Comparison of ENCODE assay signal across 9 cellular contexts in the genomic region with DNA sequence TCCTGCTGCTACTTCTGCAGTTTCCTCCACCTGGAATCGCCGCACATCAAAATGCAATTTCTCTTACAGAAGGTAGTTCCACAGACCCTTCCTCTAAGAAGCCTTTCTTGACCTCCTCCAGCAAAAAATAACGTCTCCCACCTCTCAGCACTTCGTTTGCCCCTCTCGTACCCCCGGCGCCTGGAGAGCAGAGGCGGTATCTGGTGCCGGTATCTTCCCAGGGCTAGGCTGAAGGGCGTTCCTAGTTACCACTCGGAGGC. TPM values are rescaled to one million over a fixed set of nuclear protein-coding genes. Genes with fewer than 3 reads are reported as not detected.
DNase-seq lines count a peak whose midpoint lies in the region; FAIRE-seq and TF ChIP-seq lines count a peak whose summit lies in the region.
"Had no signal": no experiment of that assay in that cellular context is flagged by ENCODE, and none has a peak within 500 bp of the region (broad histone marks: within the 10 kb centered on the region; RNA-seq: fewer than 3 reads in every experiment).

No MANE protein-coding gene starts in this region.

- H3K4me3 Mint-ChIP-seq in H9 = no peak overlapping the region
- H3K4me3 Mint-ChIP-seq: activated T-cell treated with anti-CD3 and anti-CD28 coated beads, Interleukin-2, amount 50 U/mL, for 72 hours had no signal

- peaks cover 4 to 12% of the 10 kb centered on the region in 2 experiments; a peak in 3 of 4 replicates for H3K4me1 Mint-ChIP-seq in H9

- peaks cover 8% of the 10 kb centered on the region for H3K79me1 ChIP-seq in H9 (ENCODE audit: insufficient read depth, low read depth, low read length, poor library complexity, severe bottlenecking)

- peaks cover 19 to 32% (median 27%) of the 10 kb centered on the region in 3 experiments for H3K36me3 Mint-ChIP-seq in H9 (ENCODE audit: insufficient read depth in 1 of 3, low read depth in 3 of 3)

- FAIRE-seq in H54 (lab: Jason Lieb, UNC) = no peak

- H3K36me3 ChIP-seq in Peyer's patch (peaks cover 0 to 13% (median 0%) of the 10 kb centered on the region in 3 donors), iPS-18a (ENCODE audit: control insufficient read depth, low read depth, low read length) (peaks cover 6% of the 10 kb centered on the region)

- TF ChIP-seq POLR2A in Peyer's patch (IDR thresholded peaks at IDR 0.05) = no peak
- no peak for TF ChIP-seq POLR2A in H54 (IDR thresholded peaks at IDR 0.05; ENCODE audit: low read depth, low read length)

- H3K27ac Mint-ChIP-seq in H9 = peak overlapping the region in 1 of 3 experiments; percentile 47; a peak in 2 of 7 replicates

- H3K79me2 ChIP-seq in H9 (ENCODE audit: insufficient read depth, low read length) = peaks cover 4% of the 10 kb centered on the region; the same call in 1 of the 2 replicates

- H3K27me3 ChIP-seq in H9 (ENCODE audit: insufficient read depth, low read length) = no peaks in the 10 kb centered on the region
- H3K27me3 ChIP-seq in Peyer's patch = no peaks in the 10 kb centered on the region
- no peaks in the 10 kb centered on the region for H3K27me3 ChIP-seq in iPS-18a (ENCODE audit: control insufficient read depth, insufficient read depth, low read length)

- no peaks in the 10 kb centered on the region; a peak in 2 of 5 replicates for H3K9me3 Mint-ChIP-seq in H9
- H3K9me3 Mint-ChIP-seq: activated T-cell treated with anti-CD3 and anti-CD28 coated beads, Interleukin-2, amount 50 U/mL, for 72 hours had no signal

- H3K9ac ChIP-seq in H9 (ENCODE audit: extremely low read depth, insufficient read length, low read length) (peak overlapping the region; percentile 60), iPS-18a (ENCODE audit: low read length) (peak overlapping the region; percentile 72)

- H3K23me2 ChIP-seq in H9 (ENCODE audit: insufficient read length, low read depth, low read length, poor library complexity, severe bottlenecking) = peaks cover 9% of the 10 kb centered on the region

- no peak overlapping the region for H4K8ac ChIP-seq in H9 (replicated peaks; ENCODE audit: insufficient read length, low read depth, low read length)

- H3K14ac ChIP-seq in H9 (ENCODE audit: insufficient read depth, low read length) = peak overlapping the region; percentile 75

- no peak overlapping the region for H2AFZ ChIP-seq in H9 (ENCODE audit: low read length)

- H4K20me1 ChIP-seq in H9 (ENCODE audit: control insufficient read depth, insufficient read depth, insufficient read length) = no peaks in the 10 kb centered on the region

- no peak overlapping the region for H2BK5ac ChIP-seq in H9 (ENCODE audit: insufficient read length, low read length)

- no peak overlapping the region for H3K23ac ChIP-seq in H9 (ENCODE audit: insufficient read length, low read depth, low read length)

- DNase-seq in H9 (no peak), Peyer's patch (no peak), substantia nigra (lab: John Stamatoyannopoulos, UW) (no peak), H54 (ENCODE audit: insufficient read length, low spot score) (no peak), DMS53 (lab: John Stamatoyannopoulos, UW) (no peak), NCI-H2171 treated with DMSO at 0.1 percent for 48 hours (lab: John Stamatoyannopoulos, UW) (no peak), NCI-H345 treated with DMSO at 0.1 percent for 48 hours (lab: John Stamatoyannopoulos, UW; ENCODE audit: unreplicated experiment) (no peak)

- H3K18ac ChIP-seq in H9 (ENCODE audit: insufficient read length, low read depth, low read length) = peak overlapping the region; percentile 85

- no peak overlapping the region for H2BK15ac ChIP-seq in H9 (ENCODE audit: low read depth, low read length)

- H3K27ac ChIP-seq in H9 (ENCODE audit: insufficient read length, low read depth, low read length) (no peak overlapping the region), Peyer's patch (peak overlapping the region; percentile 67 to 84 (median 76)), iPS-18a (ENCODE audit: low read length) (no peak overlapping the region), substantia nigra (ENCODE audit: low read depth, low read length, poor library complexity, severe bottlenecking) (peak overlapping the region; percentile 27)

- H2BK20ac ChIP-seq in H9 (ENCODE audit: low read depth, low read length, poor library complexity, severe bottlenecking) = no peak overlapping the region

- no peak overlapping the region for H2BK120ac ChIP-seq in H9 (ENCODE audit: low read depth, low read length, poor library complexity, severe bottlenecking)

- H3K4me3 ChIP-seq in Peyer's patch (peak overlapping the region; percentile 61 to 80 (median 66)), iPS-18a (ENCODE audit: low read length) (peak overlapping the region; percentile 82)

- no peaks in the 10 kb centered on the region for H3K4me1 ChIP-seq in H9 (ENCODE audit: insufficient read depth, low read length)
- peaks cover 0 to 17% (median 3%) of the 10 kb centered on the region in 4 donors for H3K4me1 ChIP-seq in Peyer's patch
- peaks cover 9% of the 10 kb centered on the region for H3K4me1 ChIP-seq in iPS-18a (ENCODE audit: control insufficient read depth, low read depth, low read length)

- H3K4ac ChIP-seq in H9 (ENCODE audit: low read depth, low read length) = no peak overlapping the region

- TF ChIP-seq CTCF in H9 (conservative IDR thresholded peaks at IDR 0.05) (no peak), Peyer's patch (IDR thresholded peaks at IDR 0.05) (no peak)

- H2AK5ac ChIP-seq in H9 (ENCODE audit: insufficient read length, low read length) = no peak overlapping the region

- no CpG with 5 or more reads among the region's 11 CpGs for WGBS in H9 (ENCODE audit: extremely low coverage, insufficient read length, low lambda C conversion rate)

- peak overlapping the region; percentile 87 for H3K4me2 ChIP-seq in H9 (ENCODE audit: insufficient read depth, insufficient read length, low read length)

- H4K5ac ChIP-seq in H9 (ENCODE audit: insufficient read length, low read depth, low read length) = no peak overlapping the region

- no peak overlapping the region for H2BK12ac ChIP-seq in H9 (ENCODE audit: insufficient read length, low read depth, low read length)

- no peak overlapping the region for H3T11ph ChIP-seq in H9 (ENCODE audit: low read length)

- H3K9me3 ChIP-seq in H9 (ENCODE audit: control insufficient read depth, low read depth, low read length) (no peaks in the 10 kb centered on the region), Peyer's patch (no peaks in the 10 kb centered on the region), iPS-18a (ENCODE audit: control insufficient read depth, low read depth, low read length) (no peaks in the 10 kb centered on the region)

- peaks cover 21% of the 10 kb centered on the region for H3K27me3 Mint-ChIP-seq in H9 (ENCODE audit: low read depth)

- no peak overlapping the region for H4K91ac ChIP-seq in H9 (ENCODE audit: insufficient read length, low read depth, low read length)

- H3K56ac ChIP-seq in H9 (ENCODE audit: insufficient read length, low read depth, low read length) = no peak overlapping the region

RNA-seq across cellular contexts. Expression of gene DCTPP1, which starts 0.5 kb away (rescaled TPM):
- total RNA-seq in H9 (2021) = 78.1 and 78.3 TPM in 2 replicates
- total RNA-seq in Peyer's patch = 10 to 100 TPM; 20.7 to 33.3 (median 27.6) TPM

RNA-seq across cellular contexts. Expression of gene SEPHS2, which starts 16.3 kb away (rescaled TPM):
- total RNA-seq in H9 (2021) (52.6 and 54.1 TPM in 2 replicates), Peyer's patch (100 to 1,000 TPM in 2 of 4 donors, 10 to 100 TPM in 2; 47.9 to 130 (median 106) TPM)

RNA-seq across cellular contexts. Expression of gene ZNF771, which starts 21.9 kb away (rescaled TPM):
- total RNA-seq in H9 (2021) (9.7 and 10.5 TPM in 2 replicates), Peyer's patch (10 to 100 TPM in 2 of 4 donors, 1 to 10 TPM in 2; 5.4 to 15.7 (median 8.5) TPM)

RNA-seq across cellular contexts. Expression of gene ZNF48, which starts 34.1 kb away (rescaled TPM):
- 57.3 and 61.2 TPM in 2 replicates for total RNA-seq in H9 (2021)
- 1 to 10 TPM; 4.2 to 9.7 (median 7.1) TPM for total RNA-seq in Peyer's patch

RNA-seq across cellular contexts. Expression of gene ITGAL, which starts 43.2 kb away (rescaled TPM):
- total RNA-seq in H9 (2021) = not detected in 2 replicates
- 10 to 100 TPM in 3 of 4 donors, 1 to 10 TPM in 1; 4.3 to 52.0 (median 13.0) TPM for total RNA-seq in Peyer's patch

Comparison
In these comparisons a context has a peak if more than half of its experiments do, and no peak if none do; other contexts are left out.
1. H3K27ac ChIP-seq: peak in Peyer's patch (4 of 4) and substantia nigra (single experiment); none in H9 (single experiment) and iPS-18a (single experiment).